ENCODE assay signal across 13 cellular contexts in genomic region chr11:72552399-72552910, GRCh38.
DNase-seq lines count a peak whose midpoint lies in the region; TF ChIP-seq lines count a peak whose summit lies in the region.
"Had no signal": no experiment of that assay in that cellular context is flagged by ENCODE, and none has a peak within 500 bp of the region (broad histone marks: within the 10 kb centered on the region; RNA-seq: fewer than 3 reads in every experiment).

No MANE protein-coding gene starts in this region.

- H3K27me3 Mint-ChIP-seq in neural crest cell (ENCODE audit: low read depth) = peaks cover 28% of the 10 kb centered on the region

- H3K36me3 Mint-ChIP-seq in neural crest cell (ENCODE audit: low read depth) = no peaks in the 10 kb centered on the region
- H3K36me3 Mint-ChIP-seq: CD8-positive, alpha-beta memory T cell had no signal

- no peaks in the 10 kb centered on the region for H3K36me3 ChIP-seq in SJCRH30
- H3K36me3 ChIP-seq: BLaER1 had no signal

- no peak overlapping the region for H3K4me3 Mint-ChIP-seq in neural crest cell
- H3K4me3 Mint-ChIP-seq: CD8-positive, alpha-beta memory T cell had no signal

- H3K4me1 ChIP-seq in SJCRH30 = peaks cover 48% of the 10 kb centered on the region
- H3K4me1 ChIP-seq: Caco-2 had no signal

- no peaks in the 10 kb centered on the region for H3K4me1 Mint-ChIP-seq in neural crest cell

- no peak overlapping the region for H3K4me3 ChIP-seq in SJCRH30
- H3K4me3 ChIP-seq: BLaER1 had no signal

- H3K27ac Mint-ChIP-seq in neural crest cell (ENCODE audit: unreplicated experiment) = peak overlapping the region; percentile 20

- H3K9me3 Mint-ChIP-seq in neural crest cell = no peaks in the 10 kb centered on the region
- H3K9me3 Mint-ChIP-seq: CD8-positive, alpha-beta memory T cell had no signal

- H3K27me3 ChIP-seq in SJCRH30 = no peaks in the 10 kb centered on the region
- H3K27me3 ChIP-seq: BLaER1 had no signal

- H3K9me3 ChIP-seq in SJCRH30 (replicated peaks) = no peaks in the 10 kb centered on the region
- H3K9me3 ChIP-seq: BLaER1, Caco-2 had no signal

- DNase-seq in HCEC 1CT (peak; percentile 21), SJCRH30 (peak; percentile 34 to 51), neural crest cell (ENCODE audit: low read depth, low spot score) (no peak), activated gamma-delta T cell (lab: John Stamatoyannopoulos, UW) (no peak), NCI-H1930 (lab: John Stamatoyannopoulos, UW) (no peak), substantia nigra (lab: John Stamatoyannopoulos, UW) (no peak)
- DNase-seq: AML-193; Caco-2; CD8-positive, alpha-beta memory T cell; DND-41; GDM1; IMR-90 had no signal

- H3K27ac ChIP-seq in SJCRH30 (peak overlapping the region; percentile 75), substantia nigra (ENCODE audit: low read depth, low read length, poor library complexity, severe bottlenecking) (no peak overlapping the region)
- H3K27ac ChIP-seq: BLaER1 had no signal

- no peak for TF ChIP-seq CTCF in neural crest cell (conservative IDR thresholded peaks at IDR 0.05)

Comparison
In these comparisons a context has a peak if more than half of its experiments do, and no peak if none do; other contexts are left out.
1. DNase-seq: peak in HCEC 1CT (single experiment) and SJCRH30 (2 of 2); none in neural crest cell (single experiment), activated gamma-delta T cell (single experiment), NCI-H1930 (0 of 2) and substantia nigra (0 of 49).